Comparison of ENCODE assay signal across 1 cellular context in the genomic region with DNA sequence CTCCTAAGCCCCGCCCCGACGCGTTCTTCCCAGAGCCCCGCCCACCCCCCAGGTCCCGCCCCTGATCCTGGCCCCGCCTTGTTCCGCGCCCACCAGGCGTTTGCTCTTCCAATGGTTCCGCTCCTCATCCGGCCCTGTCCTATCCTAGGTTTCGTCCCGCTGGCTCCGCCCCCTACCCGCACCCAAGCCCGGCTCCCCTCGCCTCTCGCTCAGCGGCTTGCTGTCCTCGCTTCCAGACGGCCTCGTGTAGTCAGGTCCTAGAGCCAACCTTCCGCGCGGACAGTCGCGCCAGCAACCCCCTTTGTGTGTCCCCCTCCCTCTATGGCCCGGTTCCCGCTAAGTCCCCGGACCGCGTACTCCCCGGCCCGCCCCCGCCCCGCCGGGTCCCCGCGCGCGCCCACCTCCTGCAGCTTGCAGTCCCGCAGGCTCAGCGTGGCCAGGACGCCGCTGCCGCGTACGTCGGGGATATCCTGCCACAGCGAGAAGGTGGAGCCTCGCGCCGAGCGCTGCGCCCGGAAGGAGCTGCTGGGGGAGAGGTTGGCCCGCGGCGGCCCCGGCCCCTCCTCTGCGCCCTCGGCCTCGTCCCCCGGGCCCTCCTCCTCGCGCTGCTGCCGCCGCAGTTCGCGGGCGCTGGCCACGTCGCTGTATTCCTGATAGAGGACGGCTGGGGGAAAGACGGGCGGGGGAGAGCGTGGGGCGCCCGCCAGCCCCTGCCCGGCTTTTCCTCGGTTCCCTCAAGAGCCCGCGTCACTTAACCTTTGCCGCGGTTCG.
TF ChIP-seq lines count a peak whose summit lies in the region.

No MANE protein-coding gene starts in this region.

TF ChIP-seq in H1, 55 proteins besides CTCF, POLR2A, EP300 and RAD21:
- TF ChIP-seq SP1 (IDR thresholded peaks at IDR 0.05; ENCODE audit: low read depth, low read length) (peak; percentile 46; the same call in 1 of the 2 replicates), KDM5A (IDR thresholded peaks at IDR 0.05; ENCODE audit: low read length) (no peak), KDM4A (IDR thresholded peaks at IDR 0.05; ENCODE audit: low read depth, low read length, severe bottlenecking) (peak; percentile 30), ZNF274 (IDR thresholded peaks at IDR 0.05; ENCODE audit: borderline replicate concordance, extremely low read depth, low read length) (no peak), SAP30 (IDR thresholded peaks at IDR 0.05; ENCODE audit: insufficient read depth, insufficient replicate concordance, low read length) (no peak), SIN3A (conservative IDR thresholded peaks at IDR 0.05 in 1 of 2, IDR thresholded peaks at IDR 0.05 in 1 of 2; ENCODE audit: low read depth in 1 of 2, low read length in 2 of 2) (peak in 1 of 2 experiments; percentile 46; a peak in 2 of 4 replicates), SP2 (IDR thresholded peaks at IDR 0.05; ENCODE audit: low read length) (no peak), TAF7 (optimal IDR thresholded peaks at IDR 0.05; ENCODE audit: borderline replicate concordance, low read depth, low read length) (no peak), ASH2L (IDR thresholded peaks at IDR 0.05; ENCODE audit: low read length) (peak; percentile 66), GTF2F1 (IDR thresholded peaks at IDR 0.05; ENCODE audit: borderline replicate concordance, low read depth, low read length) (no peak), POLR2AphosphoS5 (IDR thresholded peaks at IDR 0.05; ENCODE audit: low read depth, low read length) (peak; percentile 68), CHD1 (IDR thresholded peaks at IDR 0.05; ENCODE audit: low read depth, low read length) (no peak), YY1 (IDR thresholded peaks at IDR 0.05; ENCODE audit: low read depth, low read length) (no peak), RBBP5 (IDR thresholded peaks at IDR 0.05; ENCODE audit: borderline replicate concordance, low read depth, low read length) (peak; percentile 77; the same call in 1 of the 2 replicates), BACH1 (IDR thresholded peaks at IDR 0.05; ENCODE audit: low read length) (0 out of 2 replicates have a peak, but pooled peaks have one; percentile 9), PHF8 (conservative IDR thresholded peaks at IDR 0.05; ENCODE audit: low read depth, low read length) (peak; percentile 44; the same call in 1 of the 2 replicates), SRF (IDR thresholded peaks at IDR 0.05; ENCODE audit: low read depth, low read length) (no peak), EGR1 (IDR thresholded peaks at IDR 0.05; ENCODE audit: borderline replicate concordance, low read depth, low read length) (no peak), MAFK (IDR thresholded peaks at IDR 0.05; ENCODE audit: low read depth, low read length) (no peak), FOSL1 (IDR thresholded peaks at IDR 0.05; ENCODE audit: insufficient read depth, low read depth, low read length) (0 out of 2 replicates have a peak, but pooled peaks have one; percentile 49), NANOG (IDR thresholded peaks at IDR 0.05; ENCODE audit: insufficient read depth, low read depth, low read length, poor library complexity, severe bottlenecking) (no peak), CBX5 (IDR thresholded peaks at IDR 0.05; ENCODE audit: low read depth, low read length) (no peak), HDAC6 (IDR thresholded peaks at IDR 0.05; ENCODE audit: low read depth, low read length) (no peak), BCL11A (IDR thresholded peaks at IDR 0.05; ENCODE audit: low read depth in 2 of 2, low read length in 2 of 2) (no peak), TBP (IDR thresholded peaks at IDR 0.05; ENCODE audit: low read depth, low read length) (peak; percentile 55), RFX5 (IDR thresholded peaks at IDR 0.05; ENCODE audit: borderline replicate concordance, low read depth, low read length) (no peak), TEAD4 (IDR thresholded peaks at IDR 0.05; ENCODE audit: low read depth, low read length) (no peak), CTBP2 (IDR thresholded peaks at IDR 0.05; ENCODE audit: borderline replicate concordance, insufficient read depth, insufficient read length, low read length) (no peak), TAF1 (IDR thresholded peaks at IDR 0.05; ENCODE audit: low read depth, low read length) (peak; percentile 80), CREB1 (IDR thresholded peaks at IDR 0.05) (peak; percentile 34; the same call in 1 of the 2 replicates), SUZ12 (IDR thresholded peaks at IDR 0.05; ENCODE audit: low read length) (no peak), SP4 (IDR thresholded peaks at IDR 0.05; ENCODE audit: low read length) (no peak; the same call in 1 of the 2 replicates), POU5F1 (IDR thresholded peaks at IDR 0.05; ENCODE audit: low read depth, low read length) (no peak), CHD2 (IDR thresholded peaks at IDR 0.05; ENCODE audit: low read length) (no peak), BRCA1 (IDR thresholded peaks at IDR 0.05; ENCODE audit: low read depth, low read length) (no peak), JUN (IDR thresholded peaks at IDR 0.05; ENCODE audit: low read depth, low read length) (no peak), GABPA (IDR thresholded peaks at IDR 0.05; ENCODE audit: borderline replicate concordance, insufficient read depth, low read length) (peak; percentile 35; the same call in 1 of the 2 replicates), SIX5 (IDR thresholded peaks at IDR 0.05; ENCODE audit: low read depth, low read length) (no peak)
- TF ChIP-seq, protein P1, sequence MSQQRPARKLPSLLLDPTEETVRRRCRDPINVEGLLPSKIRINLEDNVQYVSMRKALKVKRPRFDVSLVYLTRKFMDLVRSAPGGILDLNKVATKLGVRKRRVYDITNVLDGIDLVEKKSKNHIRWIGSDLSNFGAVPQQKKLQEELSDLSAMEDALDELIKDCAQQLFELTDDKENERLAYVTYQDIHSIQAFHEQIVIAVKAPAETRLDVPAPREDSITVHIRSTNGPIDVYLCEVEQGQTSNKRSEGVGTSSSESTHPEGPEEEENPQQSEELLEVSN (IDR thresholded peaks at IDR 0.05) = peak; percentile 53; the same call in 1 of the 2 replicates
- TF ChIP-seq, protein P2, sequence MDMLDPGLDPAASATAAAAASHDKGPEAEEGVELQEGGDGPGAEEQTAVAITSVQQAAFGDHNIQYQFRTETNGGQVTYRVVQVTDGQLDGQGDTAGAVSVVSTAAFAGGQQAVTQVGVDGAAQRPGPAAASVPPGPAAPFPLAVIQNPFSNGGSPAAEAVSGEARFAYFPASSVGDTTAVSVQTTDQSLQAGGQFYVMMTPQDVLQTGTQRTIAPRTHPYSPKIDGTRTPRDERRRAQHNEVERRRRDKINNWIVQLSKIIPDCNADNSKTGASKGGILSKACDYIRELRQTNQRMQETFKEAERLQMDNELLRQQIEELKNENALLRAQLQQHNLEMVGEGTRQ (IDR thresholded peaks at IDR 0.05; ENCODE audit: low read length) = no peak
- TF ChIP-seq, protein P3, sequence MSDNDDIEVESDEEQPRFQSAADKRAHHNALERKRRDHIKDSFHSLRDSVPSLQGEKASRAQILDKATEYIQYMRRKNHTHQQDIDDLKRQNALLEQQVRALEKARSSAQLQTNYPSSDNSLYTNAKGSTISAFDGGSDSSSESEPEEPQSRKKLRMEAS (IDR thresholded peaks at IDR 0.05) = peak; percentile 92
- TF ChIP-seq, protein P4, sequence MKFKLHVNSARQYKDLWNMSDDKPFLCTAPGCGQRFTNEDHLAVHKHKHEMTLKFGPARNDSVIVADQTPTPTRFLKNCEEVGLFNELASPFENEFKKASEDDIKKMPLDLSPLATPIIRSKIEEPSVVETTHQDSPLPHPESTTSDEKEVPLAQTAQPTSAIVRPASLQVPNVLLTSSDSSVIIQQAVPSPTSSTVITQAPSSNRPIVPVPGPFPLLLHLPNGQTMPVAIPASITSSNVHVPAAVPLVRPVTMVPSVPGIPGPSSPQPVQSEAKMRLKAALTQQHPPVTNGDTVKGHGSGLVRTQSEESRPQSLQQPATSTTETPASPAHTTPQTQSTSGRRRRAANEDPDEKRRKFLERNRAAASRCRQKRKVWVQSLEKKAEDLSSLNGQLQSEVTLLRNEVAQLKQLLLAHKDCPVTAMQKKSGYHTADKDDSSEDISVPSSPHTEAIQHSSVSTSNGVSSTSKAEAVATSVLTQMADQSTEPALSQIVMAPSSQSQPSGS (IDR thresholded peaks at IDR 0.05; ENCODE audit: low read length) = no peak
TF ChIP-seq in H1: peak in this region for 15.
